ENCODE assay signal across 1 cellular context in genomic region chr7:85840532-85840931, GRCh38.
TF ChIP-seq lines count a peak whose summit lies in the region.

No MANE protein-coding gene starts in this region.

TF ChIP-seq in HepG2, 621 proteins besides CTCF, POLR2A, EP300 and RAD21 (continued from another document):
- TF ChIP-seq AKNA (CRISPR knock-in tag; IDR thresholded peaks at IDR 0.05; ENCODE audit: borderline replicate concordance): no peak
- no peak for TF ChIP-seq NKX3-1 (CRISPR knock-in tag; IDR thresholded peaks at IDR 0.05)
- TF ChIP-seq ZSCAN29 (CRISPR knock-in tag; conservative IDR thresholded peaks at IDR 0.05): no peak
- no peak for TF ChIP-seq IRX3 (CRISPR knock-in tag; IDR thresholded peaks at IDR 0.05; ENCODE audit: borderline replicate concordance, low read depth)
- TF ChIP-seq TCF12 (IDR thresholded peaks at IDR 0.05): no peak
- TF ChIP-seq TCF12 (CRISPR knock-in tag; IDR thresholded peaks at IDR 0.05): no peak
- no peak for TF ChIP-seq ZMAT3 (CRISPR knock-in tag; conservative IDR thresholded peaks at IDR 0.05)
